In genomic region chr2:65566617-65567016, GRCh38 we compare ENCODE assay signal across 13 cellular contexts.
A peak's percentile ranks its signal among the peaks of the same experiment; 100 is the strongest.
DNase-seq lines count a peak whose midpoint lies in the region; ATAC-seq, FAIRE-seq and TF ChIP-seq lines count a peak whose summit lies in the region.
"Had no signal": no experiment of that assay in that cellular context is flagged by ENCODE, and none has a peak within 500 bp of the region (broad histone marks: within the 10 kb centered on the region; RNA-seq: fewer than 3 reads in every experiment).

No MANE protein-coding gene starts in this region.

- no peak overlapping the region for H3K27ac Mint-ChIP-seq in activated CD4-positive, alpha-beta T cell treated with anti-CD3 and anti-CD28 coated beads, Interleukin-2, amount 10 ng/mL, durations not matched to agents 24 days and 14 days
- no peak overlapping the region for H3K27ac Mint-ChIP-seq in activated CD4-positive, alpha-beta T cell treated with anti-CD3 and anti-CD28 coated beads for 36 hours
- H3K27ac Mint-ChIP-seq: stimulated activated naive CD8-positive, alpha-beta T cell treated with anti-CD3 and anti-CD28 coated beads, Interleukin-15, Interleukin-2, amounts not matched to agents 100 ng/mL and 50 ng/mL, for 24 hours had no signal

- H3K4me2 ChIP-seq in keratinocyte (ENCODE audit: control insufficient read depth, extremely low read depth, insufficient read depth, low read depth, low read length) = peak overlapping the region; percentile 99

- no peak for TF ChIP-seq CTCF in keratinocyte (optimal IDR thresholded peaks at IDR 0.05 in 1 of 3, IDR thresholded peaks at IDR 0.05 in 1 of 3, conservative IDR thresholded peaks at IDR 0.05 in 1 of 3; ENCODE audit: extremely low read depth in 1 of 3, insufficient read depth in 2 of 3, low read length in 3 of 3)
- TF ChIP-seq CTCF in upper lobe of right lung (IDR thresholded peaks at IDR 0.05) = no peak

- peak overlapping the region; percentile 42 for H2AFZ ChIP-seq in keratinocyte (ENCODE audit: control insufficient read depth, low read length)

- POLR2A ChIA-PET in activated CD4-positive, alpha-beta T cell treated with anti-CD3 and anti-CD28 coated beads for 36 hours (lab: Charles Lee) = no interaction called here

- CTCF ChIA-PET in activated CD4-positive, alpha-beta T cell treated with anti-CD3 and anti-CD28 coated beads for 36 hours (lab: Charles Lee) = interaction anchor here (0.6 to 1.8 kb wide), 4 partner anchors 10 to 1645 kb away, joined by 3 to 7 read pairs (median 5); no protein-coding TSS in a partner anchor

- H4K20me1 ChIP-seq in keratinocyte (ENCODE audit: control insufficient read depth, extremely low read depth, insufficient read depth, low read length) = no peaks in the 10 kb centered on the region

- no peaks in the 10 kb centered on the region for H3K79me2 ChIP-seq in keratinocyte (ENCODE audit: control insufficient read depth, insufficient read depth, low read length)

- H3K36me3 Mint-ChIP-seq in activated CD4-positive, alpha-beta T cell treated with anti-CD3 and anti-CD28 coated beads, Interleukin-2, amount 10 ng/mL, durations not matched to agents 24 days and 14 days (ENCODE audit: low read depth) = no peaks in the 10 kb centered on the region
- H3K36me3 Mint-ChIP-seq in activated CD4-positive, alpha-beta T cell treated with anti-CD3 and anti-CD28 coated beads for 36 hours (ENCODE audit: low read depth) = no peaks in the 10 kb centered on the region

- dilution Hi-C loops in keratinocyte (cut with MboI; ENCODE audit: extremely low pct_ligation_motif_present, low sequenced_read_pairs) = no loop called here

- H3K36me3 ChIP-seq in keratinocyte (ENCODE audit: control insufficient read depth in 2 of 2, extremely low read depth in 1 of 2, insufficient read depth in 2 of 2, low read length in 2 of 2) (no peaks in the 10 kb centered on the region), upper lobe of right lung (no peaks in the 10 kb centered on the region)

- peak; percentile 97 for FAIRE-seq in keratinocyte (lab: Jason Lieb, UNC)

- H3K4me1 ChIP-seq in keratinocyte (ENCODE audit: control insufficient read depth, extremely low read depth, insufficient read depth, low read length) (peaks cover 25% of the 10 kb centered on the region), upper lobe of right lung (no peaks in the 10 kb centered on the region)

- H3K9ac ChIP-seq in keratinocyte (ENCODE audit: control insufficient read depth, extremely low read depth, insufficient read depth, low read length) = peak overlapping the region; percentile 96

- H3K4me1 Mint-ChIP-seq in activated CD4-positive, alpha-beta T cell treated with anti-CD3 and anti-CD28 coated beads, Interleukin-2, amount 10 ng/mL, durations not matched to agents 24 days and 14 days = peaks cover 4% of the 10 kb centered on the region
- H3K4me1 Mint-ChIP-seq in activated CD4-positive, alpha-beta T cell treated with anti-CD3 and anti-CD28 coated beads for 36 hours = no peaks in the 10 kb centered on the region

- no peaks in the 10 kb centered on the region for H3K9me1 ChIP-seq in keratinocyte (ENCODE audit: control insufficient read depth, extremely low read depth, insufficient read depth, low read length)

- peak; percentile 60 for DNase-seq in activated CD4-positive, alpha-beta T cell treated with anti-CD3 and anti-CD28 coated beads, Interleukin-2, amount 10 ng/mL, durations not matched to agents 24 days and 14 days
- DNase-seq in activated CD4-positive, alpha-beta T cell treated with anti-CD3 and anti-CD28 coated beads for 36 hours = no peak
- DNase-seq in astrocyte of the hippocampus (ENCODE audit: low read depth, low spot score) (peak; percentile 43), keratinocyte (ENCODE audit: low read depth, low spot score) (peak; percentile 81), upper lobe of right lung (no peak), islet precursor cell (no peak), SHP77 (lab: John Stamatoyannopoulos, UW) (no peak)
- DNase-seq: 8988T; foreskin melanocyte; GOT3; stimulated activated CD4-positive, alpha-beta T cell treated with anti-CD3 and anti-CD28 coated beads, Interleukin-15, amount 100 ng/mL, for 24 hours had no signal

- H3K27ac ChIP-seq in keratinocyte (ENCODE audit: control insufficient read depth, insufficient read depth, low read length) (peak overlapping the region; percentile 99), upper lobe of right lung (no peak overlapping the region)

- peaks cover 32% of the 10 kb centered on the region for H3K27me3 Mint-ChIP-seq in activated CD4-positive, alpha-beta T cell treated with anti-CD3 and anti-CD28 coated beads, Interleukin-2, amount 10 ng/mL, durations not matched to agents 24 days and 14 days
- peaks cover 5% of the 10 kb centered on the region for H3K27me3 Mint-ChIP-seq in activated CD4-positive, alpha-beta T cell treated with anti-CD3 and anti-CD28 coated beads for 36 hours

- intact Hi-C loops in activated CD4-positive, alpha-beta T cell treated with anti-CD3 and anti-CD28 coated beads, Interleukin-2, amount 10 ng/mL, durations not matched to agents 24 days and 14 days (cut with micrococcal nuclease) = no loop called here
- intact Hi-C loops in activated CD4-positive, alpha-beta T cell treated with anti-CD3 and anti-CD28 coated beads for 36 hours (cut with DNase I, micrococcal nuclease) = no loop called here
- intact Hi-C loops in upper lobe of right lung (cut with DNase I) = loop anchor here (10.0 kb wide), 1 partner anchor 962 kb away; no protein-coding TSS in a partner anchor

- H3K9me3 ChIP-seq in keratinocyte (ENCODE audit: control insufficient read depth, low read depth, low read length) (no peaks in the 10 kb centered on the region), upper lobe of right lung (no peaks in the 10 kb centered on the region)

- no peaks in the 10 kb centered on the region for H3K27me3 ChIP-seq in keratinocyte (ENCODE audit: control insufficient read depth, extremely low read depth, insufficient read depth, low read length)
- no peaks in the 10 kb centered on the region for H3K27me3 ChIP-seq in upper lobe of right lung

- no peak for ATAC-seq in activated CD4-positive, alpha-beta T cell treated with anti-CD3 and anti-CD28 coated beads for 36 hours
- ATAC-seq in upper lobe of right lung = peak; percentile 31
- no peak for ATAC-seq in HG02852 (IDR thresholded peaks at IDR 0.05; ENCODE audit: unreplicated experiment)

- H3K9me3 Mint-ChIP-seq in activated CD4-positive, alpha-beta T cell treated with anti-CD3 and anti-CD28 coated beads, Interleukin-2, amount 10 ng/mL, durations not matched to agents 24 days and 14 days = no peaks in the 10 kb centered on the region
- no peaks in the 10 kb centered on the region for H3K9me3 Mint-ChIP-seq in activated CD4-positive, alpha-beta T cell treated with anti-CD3 and anti-CD28 coated beads for 36 hours (ENCODE audit: low read depth)
- H3K9me3 Mint-ChIP-seq: stimulated activated naive CD8-positive, alpha-beta T cell treated with anti-CD3 and anti-CD28 coated beads, Interleukin-15, Interleukin-2, amounts not matched to agents 100 ng/mL and 50 ng/mL, for 24 hours had no signal

- peak overlapping the region; percentile 45 to 80 (median 79) for H3K4me3 ChIP-seq in keratinocyte (ENCODE audit: control insufficient read depth in 2 of 3, extremely low read depth in 1 of 3, insufficient read depth in 2 of 3, low read depth in 1 of 3, low read length in 3 of 3)
- no peak overlapping the region for H3K4me3 ChIP-seq in upper lobe of right lung

- H3K4me3 Mint-ChIP-seq in activated CD4-positive, alpha-beta T cell treated with anti-CD3 and anti-CD28 coated beads, Interleukin-2, amount 10 ng/mL, durations not matched to agents 24 days and 14 days = no peak overlapping the region
- H3K4me3 Mint-ChIP-seq in activated CD4-positive, alpha-beta T cell treated with anti-CD3 and anti-CD28 coated beads for 36 hours = no peak overlapping the region
- H3K4me3 Mint-ChIP-seq: stimulated activated naive CD8-positive, alpha-beta T cell treated with anti-CD3 and anti-CD28 coated beads, Interleukin-15, Interleukin-2, amounts not matched to agents 100 ng/mL and 50 ng/mL, for 24 hours had no signal

Comparison
In these comparisons a context has a peak if more than half of its experiments do, and no peak if none do; other contexts are left out.
1. DNase-seq: peak in activated CD4-positive, alpha-beta T cell treated with anti-CD3 and anti-CD28 coated beads, Interleukin-2, amount 10 ng/mL, durations not matched to agents 24 days and 14 days (single experiment), astrocyte of the hippocampus (single experiment) and keratinocyte (single experiment); none in activated CD4-positive, alpha-beta T cell treated with anti-CD3 and anti-CD28 coated beads for 36 hours (single experiment), upper lobe of right lung (single experiment), islet precursor cell (single experiment) and SHP77 (0 of 2).